Comparison of ENCODE assay signal across 1 cellular context in the genomic region with DNA sequence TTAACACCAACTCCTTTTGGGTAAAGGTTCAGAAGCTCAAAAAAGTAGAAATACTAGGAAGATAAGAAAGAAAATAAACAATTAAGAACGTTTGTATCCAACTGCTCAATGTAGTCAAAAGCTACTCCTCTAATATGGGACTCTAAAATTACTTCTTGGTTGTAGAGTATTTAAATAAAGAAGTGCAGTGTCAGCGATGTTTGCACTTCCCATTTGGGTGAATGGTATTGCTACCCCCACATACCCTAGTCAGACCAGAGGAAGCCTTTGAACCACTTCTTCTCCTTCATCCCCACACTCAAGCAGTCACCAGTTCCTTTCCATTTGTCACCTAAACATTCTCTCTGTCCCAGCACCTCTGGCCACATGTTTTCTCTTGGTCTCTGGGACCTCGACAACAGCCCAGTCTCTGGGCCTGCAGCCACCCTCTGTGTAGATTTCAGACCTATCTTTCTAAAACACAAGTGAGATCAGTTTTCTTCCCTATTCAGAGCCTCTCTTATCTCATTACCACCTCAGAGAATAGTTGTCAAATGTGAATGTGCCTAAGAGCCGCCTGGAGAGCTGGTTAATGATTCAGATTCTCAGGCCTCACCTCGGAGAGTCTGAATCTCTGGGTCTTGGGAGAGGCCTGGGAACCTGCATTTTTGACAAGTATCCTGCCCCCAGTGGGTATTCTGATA.
TF ChIP-seq lines count a peak whose summit lies in the region.

No MANE protein-coding gene starts in this region.

TF ChIP-seq in K562, 482 proteins besides CTCF, POLR2A, EP300 and RAD21 (continued from another document):
- TF ChIP-seq TAF9B (IDR thresholded peaks at IDR 0.05; ENCODE audit: partially characterized antibody) (no peak), ETV1 (tag; conservative IDR thresholded peaks at IDR 0.05; ENCODE audit: low read depth) (no peak), RBM25 (IDR thresholded peaks at IDR 0.05; ENCODE audit: low read depth, low read length, severe bottlenecking) (no peak), CTBP1 (IDR thresholded peaks at IDR 0.05; ENCODE audit: borderline replicate concordance) (no peak), CBX3 (IDR thresholded peaks at IDR 0.05; ENCODE audit: borderline replicate concordance in 1 of 2, low read length in 2 of 2) (0 out of 3 replicates have a peak, but pooled peaks of 1 of the 2 experiments have one; percentile 59), ARID1B (IDR thresholded peaks at IDR 0.05) (peak; percentile 69), TAF7 (tag; IDR thresholded peaks at IDR 0.05) (no peak), DPF2 (IDR thresholded peaks at IDR 0.05) (peak; percentile 51; the same call in 1 of the 2 replicates), ZNF316 (IDR thresholded peaks at IDR 0.05) (peak; percentile 88), ZNF24 (IDR thresholded peaks at IDR 0.05) (no peak), NR1H2 (CRISPR knock-in tag; IDR thresholded peaks at IDR 0.05) (no peak), L3MBTL2 (IDR thresholded peaks at IDR 0.05) (peak; percentile 38; the same call in 1 of the 2 replicates), ZNF212 (CRISPR knock-in tag; IDR thresholded peaks at IDR 0.05) (no peak), TBP (optimal IDR thresholded peaks at IDR 0.05; ENCODE audit: low read depth, low read length) (no peak), FOXK1 (CRISPR knock-in tag; IDR thresholded peaks at IDR 0.05; ENCODE audit: borderline replicate concordance) (no peak), ZNF224 (CRISPR knock-in tag; IDR thresholded peaks at IDR 0.05) (no peak)
- TF ChIP-seq, protein P1, sequence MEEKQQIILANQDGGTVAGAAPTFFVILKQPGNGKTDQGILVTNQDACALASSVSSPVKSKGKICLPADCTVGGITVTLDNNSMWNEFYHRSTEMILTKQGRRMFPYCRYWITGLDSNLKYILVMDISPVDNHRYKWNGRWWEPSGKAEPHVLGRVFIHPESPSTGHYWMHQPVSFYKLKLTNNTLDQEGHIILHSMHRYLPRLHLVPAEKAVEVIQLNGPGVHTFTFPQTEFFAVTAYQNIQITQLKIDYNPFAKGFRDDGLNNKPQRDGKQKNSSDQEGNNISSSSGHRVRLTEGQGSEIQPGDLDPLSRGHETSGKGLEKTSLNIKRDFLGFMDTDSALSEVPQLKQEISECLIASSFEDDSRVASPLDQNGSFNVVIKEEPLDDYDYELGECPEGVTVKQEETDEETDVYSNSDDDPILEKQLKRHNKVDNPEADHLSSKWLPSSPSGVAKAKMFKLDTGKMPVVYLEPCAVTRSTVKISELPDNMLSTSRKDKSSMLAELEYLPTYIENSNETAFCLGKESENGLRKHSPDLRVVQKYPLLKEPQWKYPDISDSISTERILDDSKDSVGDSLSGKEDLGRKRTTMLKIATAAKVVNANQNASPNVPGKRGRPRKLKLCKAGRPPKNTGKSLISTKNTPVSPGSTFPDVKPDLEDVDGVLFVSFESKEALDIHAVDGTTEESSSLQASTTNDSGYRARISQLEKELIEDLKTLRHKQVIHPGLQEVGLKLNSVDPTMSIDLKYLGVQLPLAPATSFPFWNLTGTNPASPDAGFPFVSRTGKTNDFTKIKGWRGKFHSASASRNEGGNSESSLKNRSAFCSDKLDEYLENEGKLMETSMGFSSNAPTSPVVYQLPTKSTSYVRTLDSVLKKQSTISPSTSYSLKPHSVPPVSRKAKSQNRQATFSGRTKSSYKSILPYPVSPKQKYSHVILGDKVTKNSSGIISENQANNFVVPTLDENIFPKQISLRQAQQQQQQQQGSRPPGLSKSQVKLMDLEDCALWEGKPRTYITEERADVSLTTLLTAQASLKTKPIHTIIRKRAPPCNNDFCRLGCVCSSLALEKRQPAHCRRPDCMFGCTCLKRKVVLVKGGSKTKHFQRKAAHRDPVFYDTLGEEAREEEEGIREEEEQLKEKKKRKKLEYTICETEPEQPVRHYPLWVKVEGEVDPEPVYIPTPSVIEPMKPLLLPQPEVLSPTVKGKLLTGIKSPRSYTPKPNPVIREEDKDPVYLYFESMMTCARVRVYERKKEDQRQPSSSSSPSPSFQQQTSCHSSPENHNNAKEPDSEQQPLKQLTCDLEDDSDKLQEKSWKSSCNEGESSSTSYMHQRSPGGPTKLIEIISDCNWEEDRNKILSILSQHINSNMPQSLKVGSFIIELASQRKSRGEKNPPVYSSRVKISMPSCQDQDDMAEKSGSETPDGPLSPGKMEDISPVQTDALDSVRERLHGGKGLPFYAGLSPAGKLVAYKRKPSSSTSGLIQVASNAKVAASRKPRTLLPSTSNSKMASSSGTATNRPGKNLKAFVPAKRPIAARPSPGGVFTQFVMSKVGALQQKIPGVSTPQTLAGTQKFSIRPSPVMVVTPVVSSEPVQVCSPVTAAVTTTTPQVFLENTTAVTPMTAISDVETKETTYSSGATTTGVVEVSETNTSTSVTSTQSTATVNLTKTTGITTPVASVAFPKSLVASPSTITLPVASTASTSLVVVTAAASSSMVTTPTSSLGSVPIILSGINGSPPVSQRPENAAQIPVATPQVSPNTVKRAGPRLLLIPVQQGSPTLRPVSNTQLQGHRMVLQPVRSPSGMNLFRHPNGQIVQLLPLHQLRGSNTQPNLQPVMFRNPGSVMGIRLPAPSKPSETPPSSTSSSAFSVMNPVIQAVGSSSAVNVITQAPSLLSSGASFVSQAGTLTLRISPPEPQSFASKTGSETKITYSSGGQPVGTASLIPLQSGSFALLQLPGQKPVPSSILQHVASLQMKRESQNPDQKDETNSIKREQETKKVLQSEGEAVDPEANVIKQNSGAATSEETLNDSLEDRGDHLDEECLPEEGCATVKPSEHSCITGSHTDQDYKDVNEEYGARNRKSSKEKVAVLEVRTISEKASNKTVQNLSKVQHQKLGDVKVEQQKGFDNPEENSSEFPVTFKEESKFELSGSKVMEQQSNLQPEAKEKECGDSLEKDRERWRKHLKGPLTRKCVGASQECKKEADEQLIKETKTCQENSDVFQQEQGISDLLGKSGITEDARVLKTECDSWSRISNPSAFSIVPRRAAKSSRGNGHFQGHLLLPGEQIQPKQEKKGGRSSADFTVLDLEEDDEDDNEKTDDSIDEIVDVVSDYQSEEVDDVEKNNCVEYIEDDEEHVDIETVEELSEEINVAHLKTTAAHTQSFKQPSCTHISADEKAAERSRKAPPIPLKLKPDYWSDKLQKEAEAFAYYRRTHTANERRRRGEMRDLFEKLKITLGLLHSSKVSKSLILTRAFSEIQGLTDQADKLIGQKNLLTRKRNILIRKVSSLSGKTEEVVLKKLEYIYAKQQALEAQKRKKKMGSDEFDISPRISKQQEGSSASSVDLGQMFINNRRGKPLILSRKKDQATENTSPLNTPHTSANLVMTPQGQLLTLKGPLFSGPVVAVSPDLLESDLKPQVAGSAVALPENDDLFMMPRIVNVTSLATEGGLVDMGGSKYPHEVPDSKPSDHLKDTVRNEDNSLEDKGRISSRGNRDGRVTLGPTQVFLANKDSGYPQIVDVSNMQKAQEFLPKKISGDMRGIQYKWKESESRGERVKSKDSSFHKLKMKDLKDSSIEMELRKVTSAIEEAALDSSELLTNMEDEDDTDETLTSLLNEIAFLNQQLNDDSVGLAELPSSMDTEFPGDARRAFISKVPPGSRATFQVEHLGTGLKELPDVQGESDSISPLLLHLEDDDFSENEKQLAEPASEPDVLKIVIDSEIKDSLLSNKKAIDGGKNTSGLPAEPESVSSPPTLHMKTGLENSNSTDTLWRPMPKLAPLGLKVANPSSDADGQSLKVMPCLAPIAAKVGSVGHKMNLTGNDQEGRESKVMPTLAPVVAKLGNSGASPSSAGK (IDR thresholded peaks at IDR 0.05) = peak; percentile 26; the same call in 1 of the 2 replicates
